1 cellular context compared by ENCODE assay signal in genomic region chr17:55266958-55267688, GRCh38.
TF ChIP-seq lines count a peak whose summit lies in the region.

No MANE protein-coding gene starts in this region.

TF ChIP-seq in HepG2, 621 proteins besides CTCF, POLR2A, EP300 and RAD21 (continued from another document and continues in another):
- TF ChIP-seq, protein P1, sequence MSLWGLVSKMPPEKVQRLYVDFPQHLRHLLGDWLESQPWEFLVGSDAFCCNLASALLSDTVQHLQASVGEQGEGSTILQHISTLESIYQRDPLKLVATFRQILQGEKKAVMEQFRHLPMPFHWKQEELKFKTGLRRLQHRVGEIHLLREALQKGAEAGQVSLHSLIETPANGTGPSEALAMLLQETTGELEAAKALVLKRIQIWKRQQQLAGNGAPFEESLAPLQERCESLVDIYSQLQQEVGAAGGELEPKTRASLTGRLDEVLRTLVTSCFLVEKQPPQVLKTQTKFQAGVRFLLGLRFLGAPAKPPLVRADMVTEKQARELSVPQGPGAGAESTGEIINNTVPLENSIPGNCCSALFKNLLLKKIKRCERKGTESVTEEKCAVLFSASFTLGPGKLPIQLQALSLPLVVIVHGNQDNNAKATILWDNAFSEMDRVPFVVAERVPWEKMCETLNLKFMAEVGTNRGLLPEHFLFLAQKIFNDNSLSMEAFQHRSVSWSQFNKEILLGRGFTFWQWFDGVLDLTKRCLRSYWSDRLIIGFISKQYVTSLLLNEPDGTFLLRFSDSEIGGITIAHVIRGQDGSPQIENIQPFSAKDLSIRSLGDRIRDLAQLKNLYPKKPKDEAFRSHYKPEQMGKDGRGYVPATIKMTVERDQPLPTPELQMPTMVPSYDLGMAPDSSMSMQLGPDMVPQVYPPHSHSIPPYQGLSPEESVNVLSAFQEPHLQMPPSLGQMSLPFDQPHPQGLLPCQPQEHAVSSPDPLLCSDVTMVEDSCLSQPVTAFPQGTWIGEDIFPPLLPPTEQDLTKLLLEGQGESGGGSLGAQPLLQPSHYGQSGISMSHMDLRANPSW (CRISPR knock-in tag; IDR thresholded peaks at IDR 0.05; ENCODE audit: borderline replicate concordance), result no peak
- TF ChIP-seq PRMT3 (CRISPR knock-in tag; IDR thresholded peaks at IDR 0.05; ENCODE audit: borderline replicate concordance, low read depth) (no peak), TERF1 (CRISPR knock-in tag; IDR thresholded peaks at IDR 0.05) (no peak), HNRNPL (IDR thresholded peaks at IDR 0.05; ENCODE audit: low read depth, low read length) (no peak), KDM6A (CRISPR knock-in tag; IDR thresholded peaks at IDR 0.05; ENCODE audit: low read depth) (no peak), TBX3 (IDR thresholded peaks at IDR 0.05; ENCODE audit: borderline replicate concordance) (no peak), ZNF367 (CRISPR knock-in tag; IDR thresholded peaks at IDR 0.05; ENCODE audit: borderline replicate concordance) (no peak), ZNF10 (CRISPR knock-in tag; IDR thresholded peaks at IDR 0.05; ENCODE audit: borderline replicate concordance, low read depth) (no peak), DDIT3 (CRISPR knock-in tag; IDR thresholded peaks at IDR 0.05) (no peak), ZNF775 (CRISPR knock-in tag; IDR thresholded peaks at IDR 0.05; ENCODE audit: borderline replicate concordance) (no peak), ZHX2 (IDR thresholded peaks at IDR 0.05; ENCODE audit: low read depth) (no peak), ZHX2 (CRISPR knock-in tag; IDR thresholded peaks at IDR 0.05; ENCODE audit: borderline replicate concordance) (no peak), ZNF143 (CRISPR knock-in tag; IDR thresholded peaks at IDR 0.05) (no peak), ZNF260 (CRISPR knock-in tag; IDR thresholded peaks at IDR 0.05; ENCODE audit: borderline replicate concordance, low read depth) (no peak), JUN (CRISPR knock-in tag; IDR thresholded peaks at IDR 0.05) (peak; percentile 59; the same call in 1 of the 2 replicates), ZNF816 (CRISPR knock-in tag; IDR thresholded peaks at IDR 0.05; ENCODE audit: borderline replicate concordance) (no peak), ZNF3 (CRISPR knock-in tag; IDR thresholded peaks at IDR 0.05) (no peak), HOXA3 (CRISPR knock-in tag; IDR thresholded peaks at IDR 0.05) (no peak), ZNF577 (CRISPR knock-in tag; IDR thresholded peaks at IDR 0.05; ENCODE audit: borderline replicate concordance, low read depth) (no peak), ZBTB40 (IDR thresholded peaks at IDR 0.05) (no peak), ZBTB40 (CRISPR knock-in tag; IDR thresholded peaks at IDR 0.05) (no peak), ZNF468 (CRISPR knock-in tag; IDR thresholded peaks at IDR 0.05) (no peak), THYN1 (CRISPR knock-in tag; IDR thresholded peaks at IDR 0.05; ENCODE audit: borderline replicate concordance, low read depth) (no peak), ZNF570 (CRISPR knock-in tag; IDR thresholded peaks at IDR 0.05; ENCODE audit: borderline replicate concordance) (no peak), KAT2B (IDR thresholded peaks at IDR 0.05; ENCODE audit: borderline replicate concordance, low read depth, low read length) (no peak), POGZ (CRISPR knock-in tag; IDR thresholded peaks at IDR 0.05) (no peak), ZSCAN31 (CRISPR knock-in tag; IDR thresholded peaks at IDR 0.05; ENCODE audit: low read depth) (peak; percentile 33; the same call in 1 of the 2 replicates), DR1 (CRISPR knock-in tag; IDR thresholded peaks at IDR 0.05) (no peak), GFI1 (CRISPR knock-in tag; IDR thresholded peaks at IDR 0.05; ENCODE audit: borderline replicate concordance) (no peak), RFXANK (CRISPR knock-in tag; IDR thresholded peaks at IDR 0.05) (no peak; the same call in 1 of the 2 replicates), ZNF777 (CRISPR knock-in tag; IDR thresholded peaks at IDR 0.05) (no peak), ASH2L (IDR thresholded peaks at IDR 0.05; ENCODE audit: insufficient read length, low read depth, low read length) (no peak), ZNF746 (CRISPR knock-in tag; IDR thresholded peaks at IDR 0.05) (no peak), ZNF333 (CRISPR knock-in tag; IDR thresholded peaks at IDR 0.05; ENCODE audit: borderline replicate concordance) (no peak), ZNF24 (IDR thresholded peaks at IDR 0.05) (no peak)
- TF ChIP-seq, protein P2, sequence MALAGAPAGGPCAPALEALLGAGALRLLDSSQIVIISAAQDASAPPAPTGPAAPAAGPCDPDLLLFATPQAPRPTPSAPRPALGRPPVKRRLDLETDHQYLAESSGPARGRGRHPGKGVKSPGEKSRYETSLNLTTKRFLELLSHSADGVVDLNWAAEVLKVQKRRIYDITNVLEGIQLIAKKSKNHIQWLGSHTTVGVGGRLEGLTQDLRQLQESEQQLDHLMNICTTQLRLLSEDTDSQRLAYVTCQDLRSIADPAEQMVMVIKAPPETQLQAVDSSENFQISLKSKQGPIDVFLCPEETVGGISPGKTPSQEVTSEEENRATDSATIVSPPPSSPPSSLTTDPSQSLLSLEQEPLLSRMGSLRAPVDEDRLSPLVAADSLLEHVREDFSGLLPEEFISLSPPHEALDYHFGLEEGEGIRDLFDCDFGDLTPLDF (CRISPR knock-in tag; IDR thresholded peaks at IDR 0.05), result no peak
- TF ChIP-seq, protein P3, sequence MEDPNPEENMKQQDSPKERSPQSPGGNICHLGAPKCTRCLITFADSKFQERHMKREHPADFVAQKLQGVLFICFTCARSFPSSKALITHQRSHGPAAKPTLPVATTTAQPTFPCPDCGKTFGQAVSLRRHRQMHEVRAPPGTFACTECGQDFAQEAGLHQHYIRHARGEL (CRISPR knock-in tag; IDR thresholded peaks at IDR 0.05), result no peak
- TF ChIP-seq, protein P4, sequence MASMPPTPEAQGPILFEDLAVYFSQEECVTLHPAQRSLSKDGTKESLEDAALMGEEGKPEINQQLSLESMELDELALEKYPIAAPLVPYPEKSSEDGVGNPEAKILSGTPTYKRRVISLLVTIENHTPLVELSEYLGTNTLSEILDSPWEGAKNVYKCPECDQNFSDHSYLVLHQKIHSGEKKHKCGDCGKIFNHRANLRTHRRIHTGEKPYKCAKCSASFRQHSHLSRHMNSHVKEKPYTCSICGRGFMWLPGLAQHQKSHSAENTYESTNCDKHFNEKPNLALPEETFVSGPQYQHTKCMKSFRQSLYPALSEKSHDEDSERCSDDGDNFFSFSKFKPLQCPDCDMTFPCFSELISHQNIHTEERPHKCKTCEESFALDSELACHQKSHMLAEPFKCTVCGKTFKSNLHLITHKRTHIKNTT (CRISPR knock-in tag; IDR thresholded peaks at IDR 0.05), result no peak
- TF ChIP-seq, protein P5, sequence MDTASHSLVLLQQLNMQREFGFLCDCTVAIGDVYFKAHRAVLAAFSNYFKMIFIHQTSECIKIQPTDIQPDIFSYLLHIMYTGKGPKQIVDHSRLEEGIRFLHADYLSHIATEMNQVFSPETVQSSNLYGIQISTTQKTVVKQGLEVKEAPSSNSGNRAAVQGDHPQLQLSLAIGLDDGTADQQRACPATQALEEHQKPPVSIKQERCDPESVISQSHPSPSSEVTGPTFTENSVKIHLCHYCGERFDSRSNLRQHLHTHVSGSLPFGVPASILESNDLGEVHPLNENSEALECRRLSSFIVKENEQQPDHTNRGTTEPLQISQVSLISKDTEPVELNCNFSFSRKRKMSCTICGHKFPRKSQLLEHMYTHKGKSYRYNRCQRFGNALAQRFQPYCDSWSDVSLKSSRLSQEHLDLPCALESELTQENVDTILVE (CRISPR knock-in tag; IDR thresholded peaks at IDR 0.05), result no peak; the same call in 1 of the 2 replicates
